In the genomic region with DNA sequence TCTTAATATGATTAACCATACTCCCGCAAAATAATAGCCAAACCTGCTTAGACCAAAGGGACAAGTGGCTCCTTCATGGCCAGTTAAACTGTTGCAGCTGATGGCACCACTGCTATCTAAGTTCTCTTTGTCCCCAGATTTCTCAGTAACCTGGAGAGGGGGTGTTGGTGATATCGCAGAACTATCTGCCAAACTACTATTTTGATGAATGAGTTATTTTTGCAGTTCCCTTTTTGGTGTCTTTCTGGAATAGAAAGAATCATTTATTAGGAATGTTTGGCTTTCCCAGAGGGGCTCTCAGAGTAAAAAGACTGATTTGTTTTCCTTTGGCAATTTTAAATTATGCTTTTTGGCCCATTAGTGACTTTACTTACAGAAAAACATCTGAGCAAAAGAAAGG, we compare ENCODE assay signal across 26 cellular contexts. TPM values are rescaled to one million over a fixed set of nuclear protein-coding genes. Genes with fewer than 3 reads are reported as not detected.
"Had no signal": no experiment of that assay in that cellular context is flagged by ENCODE, and none has a peak within 500 bp of the region (broad histone marks: within the 10 kb centered on the region; RNA-seq: fewer than 3 reads in every experiment).

No MANE protein-coding gene starts in this region.

- H3K4me2 ChIP-seq: smooth muscle cell had no signal

- DNase-seq: effector CD8-positive, alpha-beta T cell; endodermal cell; foreskin melanocyte; glutamatergic neuron; heart right ventricle; hippocampal formation; left cardiac atrium; left lung; naive thymus-derived CD8-positive, alpha-beta T cell; nephron progenitor cell; nucleus accumbens; stimulated activated CD4-positive, alpha-beta T cell treated with anti-CD3 and anti-CD28 coated beads, Interleukin-12 subunit alpha, Interleukin-12 subunit beta, amount 100 ng/mL, for 4 hours; stimulated activated CD4-positive, alpha-beta T cell treated with anti-CD3 and anti-CD28 coated beads, Interleukin-1b, Interleukin-23, amount 100 ng/mL, for 48 hours; stimulated activated CD4-positive, alpha-beta T cell treated with anti-CD3 and anti-CD28 coated beads, Interleukin-4, amount 100 ng/mL, for 1 hour; stimulated activated naive CD8-positive, alpha-beta T cell treated with anti-CD3 and anti-CD28 coated beads, Interleukin-15, Interleukin-2, amounts not matched to agents 100 U/mL and 50 U/mL, for 24 hours; substantia nigra; testis; tibial artery had no signal

- H3K9me3 Mint-ChIP-seq: endodermal cell; naive thymus-derived CD8-positive, alpha-beta T cell; nephron progenitor cell; stimulated activated memory B cell treated with anti-CD40 and anti-IgM and Interleukin-4, amounts not matched to agents 10 μg/mL and 1 μg/mL and 100 μg/mL, for 72 hours; type B pancreatic cell had no signal

- H3K9me3 ChIP-seq: heart right ventricle, left lung, prostate gland, right atrium auricular region, testis, tibial artery had no signal

- ATAC-seq: esophagus mucosa; heart right ventricle; left cardiac atrium; left lung; naive thymus-derived CD8-positive, alpha-beta T cell; sciatic nerve; stimulated activated memory B cell treated with anti-CD40 and anti-IgM and Interleukin-4, amounts not matched to agents 10 μg/mL and 1 μg/mL and 100 μg/mL, for 72 hours; stimulated activated naive CD8-positive, alpha-beta T cell treated with anti-CD3 and anti-CD28 coated beads, Interleukin-15, Interleukin-2, amounts not matched to agents 100 U/mL and 50 U/mL, for 24 hours had no signal

- H3K27ac Mint-ChIP-seq: endodermal cell; naive thymus-derived CD8-positive, alpha-beta T cell; nephron progenitor cell; stimulated activated memory B cell treated with anti-CD40 and anti-IgM and Interleukin-4, amounts not matched to agents 10 μg/mL and 1 μg/mL and 100 μg/mL, for 72 hours; type B pancreatic cell had no signal

- H3K36me3 ChIP-seq: heart right ventricle, left lung, prostate gland, right atrium auricular region, tibial artery had no signal

- H3K4me3 ChIP-seq: heart right ventricle, left lung, prostate gland, right atrium auricular region, smooth muscle cell, testis, tibial artery had no signal

- H3K27ac ChIP-seq: prostate gland, right atrium auricular region, testis, tibial artery had no signal

- H3K4me1 Mint-ChIP-seq: stimulated activated memory B cell treated with anti-CD40 and anti-IgM and Interleukin-4, amounts not matched to agents 10 μg/mL and 1 μg/mL and 100 μg/mL, for 72 hours had no signal

- H3K27me3 ChIP-seq: heart right ventricle, left lung, right atrium auricular region, testis, tibial artery had no signal

- H3K4me3 Mint-ChIP-seq: endodermal cell; naive thymus-derived CD8-positive, alpha-beta T cell; nephron progenitor cell; stimulated activated memory B cell treated with anti-CD40 and anti-IgM and Interleukin-4, amounts not matched to agents 10 μg/mL and 1 μg/mL and 100 μg/mL, for 72 hours; type B pancreatic cell had no signal

- H3K27me3 Mint-ChIP-seq: type B pancreatic cell had no signal

- H3K36me3 Mint-ChIP-seq: naive thymus-derived CD8-positive, alpha-beta T cell; stimulated activated memory B cell treated with anti-CD40 and anti-IgM and Interleukin-4, amounts not matched to agents 10 μg/mL and 1 μg/mL and 100 μg/mL, for 72 hours; type B pancreatic cell had no signal

RNA-seq across cellular contexts. Expression of a gene that starts 33.0 kb away (rescaled TPM):
- total RNA-seq: endodermal cell, kidney epithelial cell, smooth muscle cell had no signal
- polyA plus RNA-seq: naive thymus-derived CD8-positive, alpha-beta T cell; smooth muscle cell had no signal
